1 cellular context compared by ENCODE assay signal in the genomic region with DNA sequence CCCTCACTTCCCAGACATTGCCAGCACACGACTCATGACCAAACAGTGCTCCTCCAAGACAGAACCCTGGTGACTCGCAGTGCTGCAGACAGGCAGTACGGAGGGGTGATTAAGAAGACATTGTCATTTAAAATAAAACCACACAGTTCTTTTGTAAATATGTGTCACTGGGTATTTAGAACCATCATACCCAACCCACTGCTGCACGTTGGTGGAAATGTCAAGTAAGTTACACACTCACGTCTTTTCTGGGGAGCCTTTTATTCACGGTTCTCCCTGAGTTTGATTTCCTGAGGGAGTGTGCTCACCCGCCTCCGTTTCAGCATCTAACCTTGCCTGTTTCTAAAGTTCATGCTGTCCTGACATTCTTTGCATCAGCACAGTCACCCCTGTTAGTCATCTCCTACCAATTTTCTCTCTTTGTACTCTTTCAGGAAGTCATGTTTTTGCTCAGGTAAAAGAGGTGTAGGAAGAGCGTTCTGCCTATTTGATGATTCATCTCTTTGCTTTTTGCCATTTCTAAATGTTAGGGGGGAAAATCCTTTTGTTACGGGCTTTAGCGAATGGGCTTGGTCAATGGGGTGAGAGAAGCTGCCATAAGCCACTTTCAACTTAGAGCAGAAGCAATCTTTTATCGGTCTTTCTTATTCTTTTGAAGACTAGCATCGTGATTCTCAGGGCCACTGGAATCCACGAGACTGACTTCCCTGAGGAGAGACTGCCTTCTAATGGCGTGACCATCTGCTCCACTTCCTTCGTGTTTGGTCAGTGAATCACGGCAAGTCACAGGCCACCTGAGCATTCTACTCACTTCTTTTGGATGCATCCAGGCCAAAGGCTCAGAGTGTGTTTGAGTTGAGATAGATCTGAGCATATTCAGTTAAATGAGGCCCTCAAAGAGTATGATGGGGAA.
TF ChIP-seq lines count a peak whose summit lies in the region.

No MANE protein-coding gene starts in this region.

TF ChIP-seq in K562, 482 proteins besides CTCF, POLR2A, EP300 and RAD21 (continued from another document):
- TF ChIP-seq, protein P1, sequence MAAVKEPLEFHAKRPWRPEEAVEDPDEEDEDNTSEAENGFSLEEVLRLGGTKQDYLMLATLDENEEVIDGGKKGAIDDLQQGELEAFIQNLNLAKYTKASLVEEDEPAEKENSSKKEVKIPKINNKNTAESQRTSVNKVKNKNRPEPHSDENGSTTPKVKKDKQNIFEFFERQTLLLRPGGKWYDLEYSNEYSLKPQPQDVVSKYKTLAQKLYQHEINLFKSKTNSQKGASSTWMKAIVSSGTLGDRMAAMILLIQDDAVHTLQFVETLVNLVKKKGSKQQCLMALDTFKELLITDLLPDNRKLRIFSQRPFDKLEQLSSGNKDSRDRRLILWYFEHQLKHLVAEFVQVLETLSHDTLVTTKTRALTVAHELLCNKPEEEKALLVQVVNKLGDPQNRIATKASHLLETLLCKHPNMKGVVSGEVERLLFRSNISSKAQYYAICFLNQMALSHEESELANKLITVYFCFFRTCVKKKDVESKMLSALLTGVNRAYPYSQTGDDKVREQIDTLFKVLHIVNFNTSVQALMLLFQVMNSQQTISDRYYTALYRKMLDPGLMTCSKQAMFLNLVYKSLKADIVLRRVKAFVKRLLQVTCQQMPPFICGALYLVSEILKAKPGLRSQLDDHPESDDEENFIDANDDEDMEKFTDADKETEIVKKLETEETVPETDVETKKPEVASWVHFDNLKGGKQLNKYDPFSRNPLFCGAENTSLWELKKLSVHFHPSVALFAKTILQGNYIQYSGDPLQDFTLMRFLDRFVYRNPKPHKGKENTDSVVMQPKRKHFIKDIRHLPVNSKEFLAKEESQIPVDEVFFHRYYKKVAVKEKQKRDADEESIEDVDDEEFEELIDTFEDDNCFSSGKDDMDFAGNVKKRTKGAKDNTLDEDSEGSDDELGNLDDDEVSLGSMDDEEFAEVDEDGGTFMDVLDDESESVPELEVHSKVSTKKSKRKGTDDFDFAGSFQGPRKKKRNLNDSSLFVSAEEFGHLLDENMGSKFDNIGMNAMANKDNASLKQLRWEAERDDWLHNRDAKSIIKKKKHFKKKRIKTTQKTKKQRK (IDR thresholded peaks at IDR 0.05; ENCODE audit: borderline replicate concordance, low read depth, low read length): no peak
- TF ChIP-seq SREBF1 (IDR thresholded peaks at IDR 0.05; ENCODE audit: borderline replicate concordance, low read depth, low read length) (no peak), TAF9B (IDR thresholded peaks at IDR 0.05; ENCODE audit: partially characterized antibody) (no peak), ZNF311 (CRISPR knock-in tag; IDR thresholded peaks at IDR 0.05) (no peak)
